8 cellular contexts compared by ENCODE assay signal in genomic region chr15:90903733-90904536, GRCh38. TPM values are rescaled to one million over a fixed set of nuclear protein-coding genes. Genes with fewer than 3 reads are reported as not detected.
A peak's percentile ranks its signal among the peaks of the same experiment; 100 is the strongest.
DNase-seq lines count a peak whose midpoint lies in the region; ATAC-seq and TF ChIP-seq lines count a peak whose summit lies in the region.

No MANE protein-coding gene starts in this region.

- no peak for TF ChIP-seq CTCF in esophagus muscularis mucosa (IDR thresholded peaks at IDR 0.05)

- peak overlapping the region; percentile 86 for H3K4me2 ChIP-seq in neuronal stem cell (ENCODE audit: insufficient read depth, low read length, poor library complexity, severe bottlenecking)

- no peak overlapping the region for H3K23ac ChIP-seq in neuronal stem cell (ENCODE audit: low read depth, low read length, poor library complexity)

- H2AK5ac ChIP-seq in neuronal stem cell (ENCODE audit: low read depth, low read length), result no peak overlapping the region

- no peak overlapping the region for H3K18ac ChIP-seq in neuronal stem cell (ENCODE audit: low read length)

- H3K27ac ChIP-seq in esophagus muscularis mucosa (replicated peaks in 1 of 4), result peak overlapping the region; percentile 90 to 97 (median 96)
- H3K27ac ChIP-seq in neuronal stem cell (replicated peaks; ENCODE audit: low read length), result no peak overlapping the region

- no peak overlapping the region for H2BK5ac ChIP-seq in neuronal stem cell (ENCODE audit: low read length)

- H3K27me3 ChIP-seq in esophagus muscularis mucosa (no peaks in the 10 kb centered on the region), neuronal stem cell (ENCODE audit: control insufficient read depth in 3 of 3, insufficient read depth in 3 of 3, low read depth in 1 of 3, low read length in 3 of 3) (peaks cover 0 to 5% (median 0%) of the 10 kb centered on the region in 3 experiments)

- H3K36me3 ChIP-seq in esophagus muscularis mucosa (peaks cover 35 to 41% (median 40%) of the 10 kb centered on the region in 4 donors), neuronal stem cell (replicated peaks in 1 of 2; ENCODE audit: control insufficient read depth in 2 of 2, insufficient read depth in 2 of 2, low read length in 2 of 2) (peaks cover 26 to 40% of the 10 kb centered on the region in 2 donors)

- WGBS in esophagus muscularis mucosa, result 67% methylated on average over 18 of the region's 18 CpGs
- no CpG with 5 or more reads among the region's 18 CpGs for WGBS in neuronal stem cell (ENCODE audit: extremely low coverage in 2 of 2, insufficient read length in 2 of 2, insufficient replicate concordance in 1 of 2), 2 donors

- no peak for TF ChIP-seq POLR2A in esophagus muscularis mucosa (IDR thresholded peaks at IDR 0.05; ENCODE audit: low read depth)

- H2AFZ ChIP-seq in neuronal stem cell (ENCODE audit: low read length), result peak overlapping the region; percentile 95

- H3K9ac ChIP-seq in neuronal stem cell (ENCODE audit: low read depth, low read length, poor library complexity), result no peak overlapping the region

- H4K8ac ChIP-seq in neuronal stem cell (ENCODE audit: low read depth, low read length), result no peak overlapping the region

- H4K91ac ChIP-seq in neuronal stem cell (ENCODE audit: low read depth, low read length, poor library complexity), result no peak overlapping the region

- intact Hi-C loops in esophagus muscularis mucosa (cut with DNase I), result no loop called here

- DNase-seq in activated CD4-positive, alpha-beta T cell treated with anti-CD3 and anti-CD28 coated beads for 48 hours, result peak; percentile 32
- no peak for DNase-seq in activated CD4-positive, alpha-beta T cell treated with anti-CD3 and anti-CD28 coated beads for 1 hour
- DNase-seq in SK-N-DZ (ENCODE audit: low spot score) (peak; percentile 40), esophagus muscularis mucosa (ENCODE audit: extremely low spot score) (no peak), neuronal stem cell (ENCODE audit: low spot score) (no peak), NK-92 (lab: John Stamatoyannopoulos, UW; ENCODE audit: unreplicated experiment) (no peak)
- DNase-seq in activated effector memory CD4-positive, alpha-beta T cell treated with Interleukin-2 at 50 U/mL for 16 hours, result no peak

- H3K9me3 ChIP-seq in esophagus muscularis mucosa, result no peaks in the 10 kb centered on the region
- peaks cover 0 to 2% of the 10 kb centered on the region in 2 donors for H3K9me3 ChIP-seq in neuronal stem cell (replicated peaks in 1 of 2; ENCODE audit: control insufficient read depth in 2 of 2, insufficient read depth in 1 of 2, low read depth in 1 of 2, low read length in 2 of 2)

- peaks cover 31 to 49% (median 35%) of the 10 kb centered on the region in 4 donors for H3K4me1 ChIP-seq in esophagus muscularis mucosa
- peaks cover 6 to 9% of the 10 kb centered on the region in 2 donors for H3K4me1 ChIP-seq in neuronal stem cell (ENCODE audit: control insufficient read depth in 2 of 2, insufficient read depth in 1 of 2, low read depth in 1 of 2, low read length in 2 of 2)

- H2BK12ac ChIP-seq in neuronal stem cell (ENCODE audit: low read length), result no peak overlapping the region

- H3K79me1 ChIP-seq in neuronal stem cell (ENCODE audit: low read depth, low read length), result no peaks in the 10 kb centered on the region

- no peak overlapping the region for H2BK120ac ChIP-seq in neuronal stem cell (ENCODE audit: low read depth, low read length)

- H3K4ac ChIP-seq in neuronal stem cell (ENCODE audit: low read length), result no peak overlapping the region

- H3K4me3 ChIP-seq in esophagus muscularis mucosa (peak overlapping the region; percentile 73 to 96 (median 86)), neuronal stem cell (ENCODE audit: low read length in 2 of 2) (peak overlapping the region; percentile 58 to 93)

- H2BK15ac ChIP-seq in neuronal stem cell (ENCODE audit: low read length), result no peak overlapping the region

- no peak for TF ChIP-seq EP300 in esophagus muscularis mucosa (IDR thresholded peaks at IDR 0.05)

- no peak overlapping the region for H3K14ac ChIP-seq in neuronal stem cell (ENCODE audit: low read length)

- no peak for ATAC-seq in HG02642 (IDR thresholded peaks at IDR 0.05; ENCODE audit: poor library complexity, unreplicated experiment)

RNA-seq across cellular contexts. Expression of gene MAN2A2, which starts 0.8 kb away (rescaled TPM):
- 8.3 and 8.6 TPM in 2 replicates for polyA plus RNA-seq in SK-N-DZ (2014; cell fraction: cytosol; rRNA removed)
- polyA plus RNA-seq in SK-N-DZ (2014; cell fraction: nucleus; rRNA removed), result 88.2 and 151 TPM in 2 replicates
- total RNA-seq in esophagus muscularis mucosa, result 10 to 100 TPM; 27.0 to 80.9 (median 31.7) TPM
- polyA plus RNA-seq in neuronal stem cell (2013, experiment 1 of 2), result 41.6 TPM
- polyA plus RNA-seq in neuronal stem cell (2013, experiment 2 of 2), result 37.8 TPM

RNA-seq across cellular contexts. Expression of gene FES, which starts 19.6 kb away (rescaled TPM):
- 4.5 and 5.1 TPM in 2 replicates for polyA plus RNA-seq in SK-N-DZ (2014; cell fraction: cytosol; rRNA removed)
- 4.8 and 13.5 TPM in 2 replicates for polyA plus RNA-seq in SK-N-DZ (2014; cell fraction: nucleus; rRNA removed)
- total RNA-seq in esophagus muscularis mucosa, result 10 to 100 TPM; 26.1 to 41.9 (median 34.0) TPM
- polyA plus RNA-seq in neuronal stem cell (2013, experiment 1 of 2), result 2.6 TPM
- polyA plus RNA-seq in neuronal stem cell (2013, experiment 2 of 2), result 2.3 TPM

RNA-seq across cellular contexts. Expression of gene HDDC3, which starts 28.4 kb away (rescaled TPM):
- polyA plus RNA-seq in SK-N-DZ (2014; cell fraction: cytosol; rRNA removed), result 25.1 and 25.3 TPM in 2 replicates
- 17.6 and 23.1 TPM in 2 replicates for polyA plus RNA-seq in SK-N-DZ (2014; cell fraction: nucleus; rRNA removed)
- total RNA-seq in esophagus muscularis mucosa, result 1 to 10 TPM; 5.1 to 7.9 (median 6.0) TPM
- polyA plus RNA-seq in neuronal stem cell (2013, experiment 1 of 2), result 17.1 TPM
- 16.8 TPM for polyA plus RNA-seq in neuronal stem cell (2013, experiment 2 of 2)

RNA-seq across cellular contexts. Expression of gene UNC45A, which starts 31.1 kb away (rescaled TPM):
- polyA plus RNA-seq in SK-N-DZ (2014; cell fraction: cytosol; rRNA removed), result 32.5 and 38.0 TPM in 2 replicates
- 70.6 and 74.9 TPM in 2 replicates for polyA plus RNA-seq in SK-N-DZ (2014; cell fraction: nucleus; rRNA removed)
- 100 to 1,000 TPM in 1 of 4 donors, 10 to 100 TPM in 3; 88.6 to 113 (median 93.2) TPM for total RNA-seq in esophagus muscularis mucosa
- polyA plus RNA-seq in neuronal stem cell (2013, experiment 1 of 2), result 29.4 TPM
- polyA plus RNA-seq in neuronal stem cell (2013, experiment 2 of 2), result 28.4 TPM

RNA-seq across cellular contexts. Expression of gene FURIN, which starts 35.5 kb away (rescaled TPM):
- polyA plus RNA-seq in SK-N-DZ (2014; cell fraction: cytosol; rRNA removed), result 6.1 and 6.3 TPM in 2 replicates
- polyA plus RNA-seq in SK-N-DZ (2014; cell fraction: nucleus; rRNA removed), result 5.4 and 10.3 TPM in 2 replicates
- 10 to 100 TPM; 39.0 to 84.0 (median 80.3) TPM for total RNA-seq in esophagus muscularis mucosa
- 19.3 TPM for polyA plus RNA-seq in neuronal stem cell (2013, experiment 1 of 2)
- polyA plus RNA-seq in neuronal stem cell (2013, experiment 2 of 2), result 19.0 TPM

Comparison
In these comparisons a context has a peak if more than half of its experiments do, and no peak if none do; other contexts are left out.
1. DNase-seq: peak in activated CD4-positive, alpha-beta T cell treated with anti-CD3 and anti-CD28 coated beads for 48 hours (single experiment) and SK-N-DZ (single experiment); none in activated CD4-positive, alpha-beta T cell treated with anti-CD3 and anti-CD28 coated beads for 1 hour (single experiment), esophagus muscularis mucosa (single experiment), neuronal stem cell (single experiment), NK-92 (single experiment) and activated effector memory CD4-positive, alpha-beta T cell treated with Interleukin-2 at 50 U/mL for 16 hours (single experiment).